8 cellular contexts compared by ENCODE assay signal in the genomic region with DNA sequence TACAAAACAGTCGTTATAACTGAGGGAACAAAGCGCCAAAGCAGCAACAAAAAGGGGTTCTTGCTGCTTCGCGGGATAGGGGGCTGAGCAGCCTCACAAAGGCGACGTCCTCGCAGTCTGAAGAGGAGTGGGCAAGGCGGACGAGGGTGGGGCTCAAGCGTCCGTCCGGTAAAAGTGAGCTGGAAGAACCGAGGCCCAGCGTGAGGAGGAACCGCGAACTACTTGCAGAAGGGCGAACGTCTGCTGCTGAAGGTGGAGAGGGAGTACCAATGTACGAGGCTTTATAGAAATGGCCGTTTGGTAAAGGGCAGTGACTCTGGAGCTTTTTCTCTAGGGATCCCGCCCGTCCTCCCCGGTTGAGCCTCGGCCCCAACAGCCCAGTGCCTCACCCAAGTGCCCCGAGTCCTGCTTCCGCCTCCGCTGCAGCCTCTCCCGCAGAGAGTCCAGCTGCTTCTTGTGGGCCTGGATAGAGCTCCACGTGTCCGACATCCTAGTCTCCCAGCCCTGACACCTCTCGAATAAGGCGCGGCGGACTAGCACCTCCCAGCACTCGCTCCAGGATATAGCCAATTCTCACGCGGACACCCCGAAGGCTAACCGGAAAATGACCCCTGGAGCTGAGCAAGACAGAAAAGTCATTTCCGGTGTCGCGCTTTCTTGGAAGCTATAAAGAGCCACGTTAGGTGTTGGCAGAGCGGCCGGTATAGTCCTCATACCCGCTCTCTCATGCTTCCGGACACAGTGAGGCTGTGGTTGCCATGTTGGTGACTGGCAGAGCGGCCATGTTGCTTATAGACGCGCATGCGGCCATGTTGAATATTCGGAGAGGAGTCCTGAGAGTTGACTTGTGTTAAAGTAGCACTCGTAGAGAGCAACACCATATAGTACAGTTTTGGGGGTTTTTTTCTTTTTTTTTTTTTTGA. TPM values are rescaled to one million over a fixed set of nuclear protein-coding genes. Genes with fewer than 3 reads are reported as not detected.
DNase-seq lines count a peak whose midpoint lies in the region; ATAC-seq and TF ChIP-seq lines count a peak whose summit lies in the region.

A gene (minus strand): TSS at position 606 of the 923 bp plus-strand sequence. CDS start 117 bp downstream, at position 489.

- TF ChIP-seq CTCF in esophagus squamous epithelium (IDR thresholded peaks at IDR 0.05) = no peak

- intact Hi-C loops in esophagus squamous epithelium (cut with DNase I) = no loop called here

- no peaks in the 10 kb centered on the region; the same call in 1 of the 2 replicates for H3K9me2 ChIP-seq in Karpas-422 (replicated peaks; ENCODE audit: insufficient read depth, low read length)

- DNase-seq in DMS79 treated with DMSO at 0.1 percent for 48 hours (lab: John Stamatoyannopoulos, UW) (peak; percentile 99), Karpas-422 (peak; percentile 99), RKO (ENCODE audit: low spot score) (peak; percentile 100), activated T-helper 1 cell treated with Interleukin-2 at 50 U/mL for 16 hours (ENCODE audit: low read depth) (peak; percentile 85), esophagus squamous epithelium (lab: John Stamatoyannopoulos, UW) (peak; percentile 91), myocyte (ENCODE audit: low read depth) (peak; percentile 100)
- peak; percentile 76 to 91 for DNase-seq in stimulated activated CD8-positive, alpha-beta memory T cell treated with anti-CD3 and anti-CD28 coated beads, Interleukin-7, amount 100 ng/mL, for 48 hours (ENCODE audit: extremely low read depth in 1 of 2, low read depth in 1 of 2)

- TF ChIP-seq POLR2A in esophagus squamous epithelium (IDR thresholded peaks at IDR 0.05) = peak in 1 of 4 donors; percentile 12

- H3K36me3 ChIP-seq in Karpas-422 (ENCODE audit: insufficient read depth, low read length) (peaks cover 8% of the 10 kb centered on the region), esophagus squamous epithelium (peaks cover 0 to 31% (median 0%) of the 10 kb centered on the region in 3 donors)

- peaks cover 50% of the 10 kb centered on the region for H3K79me2 ChIP-seq in Karpas-422 (ENCODE audit: low read length)

- peak within 1 kb of the TSS; percentile 92 for H3K9ac ChIP-seq in Karpas-422 (ENCODE audit: low read length)

- H3K4me2 ChIP-seq in Karpas-422 (ENCODE audit: low read depth, low read length, poor library complexity, severe bottlenecking) = peak within 1 kb of the TSS; percentile 96

- peak; percentile 97 for ATAC-seq in GM21825 (IDR thresholded peaks at IDR 0.05; ENCODE audit: unreplicated experiment)

- H3K4me1 ChIP-seq in Karpas-422 (ENCODE audit: low read length) = peaks cover 22% of the 10 kb centered on the region
- peaks cover 13 to 38% (median 17%) of the 10 kb centered on the region in 3 donors for H3K4me1 ChIP-seq in esophagus squamous epithelium

- 0% methylated on average over 21 to 46 of the region's 53 CpGs for WGBS in esophagus squamous epithelium, 2 donors

- H3K4me3 ChIP-seq in Karpas-422 (ENCODE audit: low read length) (peak within 1 kb of the TSS; percentile 91), esophagus squamous epithelium (peak within 1 kb of the TSS; percentile 55 to 93 (median 88))

- H3K27me3 ChIP-seq in Karpas-422 (ENCODE audit: low read length) = no peaks in the 10 kb centered on the region
- H3K27me3 ChIP-seq in esophagus squamous epithelium = no peaks in the 10 kb centered on the region

- peak within 1 kb of the TSS; percentile 76; the same call in 1 of the 2 replicates for H2AFZ ChIP-seq in Karpas-422 (ENCODE audit: low read length)

- H3K9me3 ChIP-seq in Karpas-422 (ENCODE audit: low read length) (no peaks in the 10 kb centered on the region), esophagus squamous epithelium (no peaks in the 10 kb centered on the region)

- peaks cover 7% of the 10 kb centered on the region; the same call in 1 of the 2 replicates for H4K20me1 ChIP-seq in Karpas-422 (ENCODE audit: insufficient read depth, low read depth, low read length)

- H3K27ac ChIP-seq in Karpas-422 (ENCODE audit: low read length) = peak within 1 kb of the TSS; percentile 27; the same call in 1 of the 2 replicates
- peak within 1 kb of the TSS; percentile 77 to 91 (median 88) for H3K27ac ChIP-seq in esophagus squamous epithelium

RNA-seq across cellular contexts. Expression of the gene that starts here (rescaled TPM):
- total RNA-seq in Karpas-422 (2014; rRNA removed; shearing (Covaris generic); ENCODE audit: low replicate concordance) = 83.1 and 105 TPM in 2 replicates
- 10 to 100 TPM; 26.0 to 65.0 (median 33.7) TPM for total RNA-seq in esophagus squamous epithelium
- 63.2 and 73.4 TPM in 2 replicates for total RNA-seq in myocyte
- 43.0 TPM for polyA plus RNA-seq in myocyte (2012)

Comparison
In these comparisons a context has a peak if more than half of its experiments do, and no peak if none do; other contexts are left out.
1. Peak in every context shown above with its lines: DNase-seq, ATAC-seq, H3K4me3 ChIP-seq and H3K27ac ChIP-seq.